ENCODE assay signal across 8 cellular contexts in the genomic region with DNA sequence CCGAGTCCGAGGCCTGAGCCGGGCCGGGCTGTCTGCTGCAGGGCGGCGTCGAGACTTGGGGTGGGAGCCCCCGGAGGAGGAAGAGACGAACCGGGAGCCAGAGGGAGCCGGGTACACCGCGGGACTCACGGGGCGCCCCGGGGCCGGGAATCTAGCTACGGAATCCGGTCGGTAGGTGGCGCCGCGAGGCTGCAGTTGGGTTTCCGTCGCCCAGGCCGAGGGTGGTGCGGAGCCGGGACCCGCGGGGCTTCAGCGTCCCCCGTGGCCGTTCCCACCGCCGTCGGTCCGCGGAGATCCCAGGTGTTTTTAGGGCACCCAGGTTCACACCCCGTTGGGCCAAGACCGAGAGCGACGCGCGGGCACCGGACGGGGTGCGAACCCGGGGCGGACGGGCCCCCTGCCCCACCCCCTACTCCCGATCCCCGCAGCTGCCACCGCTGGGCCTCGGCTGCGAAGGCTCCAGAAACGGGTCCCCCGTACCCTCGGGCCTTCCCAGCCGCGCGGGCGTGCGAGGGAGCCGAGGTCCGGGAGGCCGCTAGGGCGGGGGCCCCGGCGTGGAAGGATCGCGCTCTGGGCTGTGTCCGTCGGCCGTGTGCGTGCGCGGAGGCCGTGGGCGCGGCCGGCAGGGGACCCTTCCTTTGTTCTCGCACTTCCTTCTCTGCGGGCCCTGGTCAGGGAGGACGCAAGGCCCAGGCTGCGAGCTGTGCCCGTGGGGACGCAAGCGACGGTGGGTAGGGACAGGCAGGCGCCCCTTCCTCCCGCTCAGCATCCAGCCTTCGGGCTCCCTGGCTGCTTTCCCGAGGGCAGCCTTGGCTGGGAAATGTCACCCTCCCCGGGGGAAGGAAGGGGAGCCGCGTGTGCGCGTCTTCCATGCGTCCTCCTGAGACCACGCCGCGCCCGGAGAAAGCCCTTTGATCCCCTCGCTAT.
A peak's percentile ranks its signal among the peaks of the same experiment; 100 is the strongest.
DNase-seq lines count a peak whose midpoint lies in the region; ATAC-seq and TF ChIP-seq lines count a peak whose summit lies in the region.

No MANE protein-coding gene starts in this region.

- no CpG with 5 or more reads among the region's 104 CpGs for WGBS in trophoblast cell (ENCODE audit: extremely low coverage, insufficient coverage, insufficient read length)

- peak overlapping the region; percentile 50 for H3K4ac ChIP-seq in trophoblast cell (ENCODE audit: low read depth, low read length)

- peaks cover 7% of the 10 kb centered on the region for H3K79me2 ChIP-seq in trophoblast cell (ENCODE audit: control insufficient read depth, insufficient read depth, low read length, poor library complexity)

- H3K36me3 ChIP-seq in cardiac muscle cell (no peaks in the 10 kb centered on the region), trophoblast cell (ENCODE audit: control insufficient read depth in 1 of 2, insufficient read depth in 2 of 2, low read length in 2 of 2) (no peaks in the 10 kb centered on the region), tibial artery (no peaks in the 10 kb centered on the region)

- peak overlapping the region; percentile 79 for H3K4me2 ChIP-seq in trophoblast cell (ENCODE audit: low read length)

- H3K27ac ChIP-seq in cardiac muscle cell: peak overlapping the region; percentile 49
- H3K27ac ChIP-seq in trophoblast cell (ENCODE audit: low read depth, low read length): no peak overlapping the region
- no peak overlapping the region for H3K27ac ChIP-seq in tibial artery

- ATAC-seq in GM19328 (IDR thresholded peaks at IDR 0.05; ENCODE audit: unreplicated experiment) (peak; percentile 63), SK-N-SH treated with all-trans-retinoic acid at 6 μM for 48 hours (peak; percentile 94)

- H3K4me1 ChIP-seq in cardiac muscle cell (ENCODE audit: low read depth) (peaks cover 5% of the 10 kb centered on the region), trophoblast cell (ENCODE audit: control insufficient read depth in 1 of 2, insufficient read depth in 2 of 2, low read length in 2 of 2) (peaks cover 0 to 3% of the 10 kb centered on the region in 2 experiments), tibial artery (peaks cover 0 to 14% (median 13%) of the 10 kb centered on the region in 4 donors)

- peak overlapping the region; percentile 86 for H2BK120ac ChIP-seq in trophoblast cell (ENCODE audit: insufficient read depth, low read length, poor library complexity)

- H3K27me3 Mint-ChIP-seq in activated naive CD8-positive, alpha-beta T cell: peaks cover 11% of the 10 kb centered on the region

- H2BK5ac ChIP-seq in trophoblast cell (ENCODE audit: low read depth, low read length, poor library complexity): peak overlapping the region; percentile 3

- TF ChIP-seq CTCF in LNCaP clone FGC (IDR thresholded peaks at IDR 0.05; ENCODE audit: control insufficient read depth, extremely low read depth, insufficient read depth): peak; percentile 91
- peak; percentile 84 for TF ChIP-seq CTCF in cardiac muscle cell (IDR thresholded peaks at IDR 0.05; ENCODE audit: low read depth, low read length)
- TF ChIP-seq CTCF in tibial artery (IDR thresholded peaks at IDR 0.05): peak; percentile 87 to 93

- peak overlapping the region; percentile 95 for H4K12ac ChIP-seq in trophoblast cell (ENCODE audit: low read depth, low read length)

- peak overlapping the region; percentile 96 for H4K8ac ChIP-seq in trophoblast cell (ENCODE audit: low read depth, low read length)

- H3K9ac ChIP-seq in trophoblast cell (ENCODE audit: low read length): peak overlapping the region; percentile 49

- peak overlapping the region; percentile 92 for H2AFZ ChIP-seq in trophoblast cell (ENCODE audit: insufficient read depth, low read length, poor library complexity)

- peak overlapping the region; percentile 50 for H2AK5ac ChIP-seq in trophoblast cell (ENCODE audit: low read length)

- intact Hi-C loops in tibial artery (cut with DNase I; ENCODE audit: low total_unique reads): loop anchor here (5.0 kb wide), 2 partner anchors 224 to 824 kb away; no protein-coding TSS in a partner anchor

- no peaks in the 10 kb centered on the region for H3K36me3 Mint-ChIP-seq in activated naive CD8-positive, alpha-beta T cell

- peak overlapping the region; percentile 60 for H2BK12ac ChIP-seq in trophoblast cell (ENCODE audit: low read length)

- no peak overlapping the region for H3K23ac ChIP-seq in trophoblast cell (ENCODE audit: low read length)

- H3K27me3 ChIP-seq in cardiac muscle cell: no peaks in the 10 kb centered on the region
- H3K27me3 ChIP-seq in trophoblast cell (ENCODE audit: insufficient read depth, low read length): no peaks in the 10 kb centered on the region
- peaks cover 0 to 23% of the 10 kb centered on the region in 2 donors for H3K27me3 ChIP-seq in tibial artery

- peak overlapping the region; percentile 51 for H3K4me3 ChIP-seq in LNCaP clone FGC (ENCODE audit: low read depth, low read length)
- H3K4me3 ChIP-seq in cardiac muscle cell: peak overlapping the region; percentile 45
- peak overlapping the region; percentile 72 for H3K4me3 ChIP-seq in trophoblast cell (ENCODE audit: low read depth, low read length)
- peak overlapping the region; percentile 49 to 57 for H3K4me3 ChIP-seq in tibial artery

- no peaks in the 10 kb centered on the region for H3K9me3 Mint-ChIP-seq in activated naive CD8-positive, alpha-beta T cell (ENCODE audit: low read depth)

- H3K27ac Mint-ChIP-seq in activated naive CD8-positive, alpha-beta T cell: no peak overlapping the region

- DNase-seq in AG20443 (ENCODE audit: low spot score) (peak; percentile 96), LNCaP clone FGC (ENCODE audit: low read depth) (no peak), cardiac muscle cell (ENCODE audit: low read depth in 1 of 2, low spot score in 1 of 2) (peak; percentile 82 to 89), trophoblast cell (peak; percentile 38 to 79), tibial artery (peak; percentile 58 to 80)

- peaks cover 7% of the 10 kb centered on the region for H3K4me1 Mint-ChIP-seq in activated naive CD8-positive, alpha-beta T cell (ENCODE audit: low read depth)

- peak overlapping the region; percentile 85 for H3K14ac ChIP-seq in trophoblast cell (ENCODE audit: low read length)

- H4K91ac ChIP-seq in trophoblast cell (ENCODE audit: low read depth, low read length): peak overlapping the region; percentile 87

- peak overlapping the region; percentile 93 for H3K18ac ChIP-seq in trophoblast cell (ENCODE audit: low read length)

- peaks cover 7% of the 10 kb centered on the region for H3K79me1 ChIP-seq in trophoblast cell (ENCODE audit: low read length)

- H3K9me3 ChIP-seq in cardiac muscle cell (ENCODE audit: low read depth): no peaks in the 10 kb centered on the region
- peaks cover 3% of the 10 kb centered on the region for H3K9me3 ChIP-seq in trophoblast cell (ENCODE audit: insufficient read depth, low read depth, low read length)
- H3K9me3 ChIP-seq in tibial artery: no peaks in the 10 kb centered on the region

- H3K4me3 Mint-ChIP-seq in activated naive CD8-positive, alpha-beta T cell: peak overlapping the region; percentile 84

TF ChIP-seq in SK-N-SH treated with all-trans-retinoic acid at 6 μM for 48 hours, 23 proteins besides CTCF, POLR2A, EP300 and RAD21 (continues in another document):
- TF ChIP-seq ESRRG (CRISPR knock-in tag; IDR thresholded peaks at IDR 0.05): no peak
- TF ChIP-seq ZFP3 (CRISPR knock-in tag; IDR thresholded peaks at IDR 0.05): no peak
- no peak for TF ChIP-seq ZNF70 (CRISPR knock-in tag; IDR thresholded peaks at IDR 0.05)
- TF ChIP-seq PPARA (CRISPR knock-in tag; IDR thresholded peaks at IDR 0.05; ENCODE audit: borderline replicate concordance): no peak
- TF ChIP-seq CREB5 (CRISPR knock-in tag; IDR thresholded peaks at IDR 0.05; ENCODE audit: low read depth): no peak
- TF ChIP-seq TOX (CRISPR knock-in tag; IDR thresholded peaks at IDR 0.05; ENCODE audit: borderline replicate concordance): no peak
- TF ChIP-seq ARNTL (CRISPR knock-in tag; IDR thresholded peaks at IDR 0.05; ENCODE audit: borderline replicate concordance, low read depth): no peak
- no peak for TF ChIP-seq GLIS3 (CRISPR knock-in tag; IDR thresholded peaks at IDR 0.05)
- TF ChIP-seq TSHZ2 (CRISPR knock-in tag; IDR thresholded peaks at IDR 0.05): no peak
- TF ChIP-seq ZNF565 (CRISPR knock-in tag; conservative IDR thresholded peaks at IDR 0.05; ENCODE audit: low read depth): no peak
